9 cellular contexts compared by ENCODE assay signal in the genomic region with DNA sequence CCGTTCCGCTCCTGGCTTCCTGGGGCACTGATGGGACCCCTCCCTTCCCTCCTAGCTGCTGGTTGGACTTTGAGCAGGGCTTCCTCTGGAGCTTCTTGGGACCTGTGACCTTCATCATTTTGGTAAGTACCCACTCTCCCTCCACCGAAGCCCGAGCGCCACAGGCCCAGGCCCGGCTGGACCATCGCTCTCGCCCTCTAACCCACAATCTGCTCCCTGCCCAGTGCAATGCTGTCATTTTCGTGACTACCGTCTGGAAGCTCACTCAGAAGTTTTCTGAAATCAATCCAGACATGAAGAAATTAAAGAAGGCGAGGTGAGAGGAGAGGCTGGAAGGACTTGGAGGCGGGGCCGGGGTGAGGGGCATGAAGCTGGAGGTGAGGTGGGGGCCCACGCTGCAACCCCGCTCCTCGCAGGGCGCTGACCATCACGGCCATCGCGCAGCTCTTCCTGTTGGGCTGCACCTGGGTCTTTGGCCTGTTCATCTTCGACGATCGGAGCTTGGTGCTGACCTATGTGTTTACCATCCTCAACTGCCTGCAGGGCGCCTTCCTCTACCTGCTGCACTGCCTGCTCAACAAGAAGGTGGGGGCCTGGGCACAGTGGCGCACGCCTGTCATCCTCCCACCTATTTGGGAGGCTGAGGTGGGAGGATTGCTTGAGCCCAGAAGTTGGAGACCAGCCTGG. TPM values are rescaled to one million over a fixed set of nuclear protein-coding genes. Genes with fewer than 3 reads are reported as not detected.
DNase-seq lines count a peak whose midpoint lies in the region; ATAC-seq and TF ChIP-seq lines count a peak whose summit lies in the region.
"Had no signal": no experiment of that assay in that cellular context is flagged by ENCODE, and none has a peak within 500 bp of the region (broad histone marks: within the 10 kb centered on the region; RNA-seq: fewer than 3 reads in every experiment).

No MANE protein-coding gene starts in this region.

- peaks cover 0 to 4% (median 0%) of the 10 kb centered on the region in 5 donors for H3K9me3 Mint-ChIP-seq in CD8-positive, alpha-beta memory T cell

- CTCF ChIA-PET in CD8-positive, alpha-beta memory T cell (lab: Charles Lee) = interaction anchor here (0.8 to 14.4 kb wide), 19 partner anchors 8 to 347 kb away, joined by 3 to 186 read pairs (median 7); a partner anchor contains a TSS

- no peak overlapping the region for H3K4me3 ChIP-seq in CD8-positive, alpha-beta memory T cell (ENCODE audit: low read length)
- H3K4me3 ChIP-seq in HUES64 (ENCODE audit: low read length) (no peak overlapping the region), coronary artery (no peak overlapping the region), neutrophil (ENCODE audit: low read depth in 1 of 2, low read length in 1 of 2) (peak overlapping the region in 1 of 2 experiments; percentile 59)

- TF ChIP-seq CTCF in coronary artery (IDR thresholded peaks at IDR 0.05) (no peak), neutrophil (IDR thresholded peaks at IDR 0.05) (no peak)

- no peak for ATAC-seq in GM19455 (IDR thresholded peaks at IDR 0.05; ENCODE audit: unreplicated experiment)

- H3K9ac ChIP-seq in HUES64 (ENCODE audit: low read depth, low read length) = 0 out of 2 replicates have a peak overlapping the region, but pooled peaks have one; percentile 7

- H3K9me3 ChIP-seq in CD8-positive, alpha-beta memory T cell (ENCODE audit: low read length) = no peaks in the 10 kb centered on the region
- H3K9me3 ChIP-seq in HUES64 (ENCODE audit: insufficient read depth, low read depth, low read length) (no peaks in the 10 kb centered on the region), neutrophil (peaks cover 11% of the 10 kb centered on the region)
- H3K9me3 ChIP-seq: prostate gland had no signal

- WGBS in HUES64 = 92% methylated on average over 26 of the region's 26 CpGs

- no peak overlapping the region for H3K27ac ChIP-seq in CD8-positive, alpha-beta memory T cell (ENCODE audit: low read depth, low read length)
- peak overlapping the region; percentile 75 for H3K27ac ChIP-seq in HUES64 (ENCODE audit: low read depth, low read length)
- H3K27ac ChIP-seq in coronary artery = peak overlapping the region; percentile 59 to 89
- H3K27ac ChIP-seq in neutrophil = peak overlapping the region; percentile 65

- H3K4me1 ChIP-seq in CD8-positive, alpha-beta memory T cell (ENCODE audit: insufficient read depth, low read length) = peaks cover 42% of the 10 kb centered on the region
- H3K4me1 ChIP-seq in HUES64 (ENCODE audit: insufficient read depth, low read length) = peaks cover 3% of the 10 kb centered on the region; the same call in 1 of the 2 replicates
- H3K4me1 ChIP-seq in neutrophil (ENCODE audit: control insufficient read depth in 1 of 2, insufficient read depth in 1 of 2, low read depth in 1 of 2, low read length in 1 of 2) = peaks cover 0 to 8% of the 10 kb centered on the region in 2 experiments

- H3K27me3 ChIP-seq in CD8-positive, alpha-beta memory T cell (ENCODE audit: insufficient read depth, low read length, poor library complexity, severe bottlenecking) = no peaks in the 10 kb centered on the region
- H3K27me3 ChIP-seq in HUES64 (ENCODE audit: insufficient read depth, low read length) (no peaks in the 10 kb centered on the region), neutrophil (no peaks in the 10 kb centered on the region)

- peaks cover 77% of the 10 kb centered on the region for H3K36me3 ChIP-seq in CD8-positive, alpha-beta memory T cell (ENCODE audit: insufficient read depth, low read length)
- H3K36me3 ChIP-seq in HUES64 (ENCODE audit: insufficient read depth, low read length) (peaks cover 48% of the 10 kb centered on the region), neutrophil (peaks cover 100% of the 10 kb centered on the region)

- peak in 1 of 5 donors; percentile 1 for DNase-seq in CD8-positive, alpha-beta memory T cell
- DNase-seq in coronary artery (ENCODE audit: low spot score) = no peak
- no peak for DNase-seq in NCI-H774 (lab: John Stamatoyannopoulos, UW)
- no peak for DNase-seq in AG20443 (ENCODE audit: low spot score)
- no peak for DNase-seq in NCI-H82 (lab: John Stamatoyannopoulos, UW)

- H3K27me3 Mint-ChIP-seq in CD8-positive, alpha-beta memory T cell = peaks cover 0 to 16% of the 10 kb centered on the region in 2 donors

- peaks cover 12 to 85% (median 15%) of the 10 kb centered on the region in 3 donors for H3K36me3 Mint-ChIP-seq in CD8-positive, alpha-beta memory T cell

- peak overlapping the region in 7 of 8 donors; percentile 24 to 97 (median 80) for H3K27ac Mint-ChIP-seq in CD8-positive, alpha-beta memory T cell

- POLR2A ChIA-PET in CD8-positive, alpha-beta memory T cell (lab: Charles Lee) = interaction anchor here (0.9 to 3.4 kb wide), 6 partner anchors 22 to 270 kb away, joined by 5 to 15 read pairs (median 6); a partner anchor contains a TSS

- H3K4me1 Mint-ChIP-seq in CD8-positive, alpha-beta memory T cell = peaks cover 15 to 62% (median 32%) of the 10 kb centered on the region in 3 donors

- peak overlapping the region in 4 of 7 donors; percentile 4 to 73 (median 46) for H3K4me3 Mint-ChIP-seq in CD8-positive, alpha-beta memory T cell

RNA-seq across cellular contexts. Expression of a gene that starts 12.4 kb away (rescaled TPM):
- 100 to 1,000 TPM; 298 to 302 TPM for total RNA-seq in CD8-positive, alpha-beta memory T cell
- 110 TPM for polyA plus RNA-seq in CD8-positive, alpha-beta memory T cell
- 114 TPM for polyA plus RNA-seq in HUES64 (2013, experiment 1 of 2)
- 96.7 TPM for polyA plus RNA-seq in HUES64 (2013, experiment 2 of 2)

RNA-seq across cellular contexts. Expression of a gene that starts 25.5 kb away (rescaled TPM):
- 100 to 1,000 TPM; 231 to 233 TPM for total RNA-seq in CD8-positive, alpha-beta memory T cell
- 311 TPM for polyA plus RNA-seq in CD8-positive, alpha-beta memory T cell
- 1.7 TPM for polyA plus RNA-seq in HUES64 (2013, experiment 1 of 2)
- 2.9 TPM for polyA plus RNA-seq in HUES64 (2013, experiment 2 of 2)

RNA-seq across cellular contexts. Expression of a gene that starts 26.3 kb away (rescaled TPM):
- total RNA-seq in CD8-positive, alpha-beta memory T cell = 100 to 1,000 TPM; 177 to 205 TPM
- polyA plus RNA-seq in CD8-positive, alpha-beta memory T cell = 86.6 TPM
- polyA plus RNA-seq in HUES64 (2013, experiment 1 of 2) = 59.9 TPM
- polyA plus RNA-seq in HUES64 (2013, experiment 2 of 2) = 64.1 TPM
